Comparison of ENCODE assay signal across 10 cellular contexts in genomic region chr4:122045533-122045932, GRCh38.
DNase-seq lines count a peak whose midpoint lies in the region; ATAC-seq, FAIRE-seq and TF ChIP-seq lines count a peak whose summit lies in the region.
"Had no signal": no experiment of that assay in that cellular context is flagged by ENCODE, and none has a peak within 500 bp of the region (broad histone marks: within the 10 kb centered on the region; RNA-seq: fewer than 3 reads in every experiment).

No MANE protein-coding gene starts in this region.

- H3K9me3 Mint-ChIP-seq in mesothelial cell of epicardium = peaks cover 11% of the 10 kb centered on the region

- H3K9ac ChIP-seq in PC-3 (ENCODE audit: low read length) = no peak overlapping the region

- no peaks in the 10 kb centered on the region for H3K9me2 ChIP-seq in PC-3 (replicated peaks; ENCODE audit: low read length)

- H3K4me1 Mint-ChIP-seq in mesothelial cell of epicardium = peaks cover 4% of the 10 kb centered on the region

- H3K27me3 ChIP-seq in HL-60 (ENCODE audit: insufficient read depth, poor library complexity, severe bottlenecking) (no peaks in the 10 kb centered on the region), PC-3 (ENCODE audit: low read length) (no peaks in the 10 kb centered on the region)
- H3K27me3 ChIP-seq: stomach had no signal

- H3K9me3 ChIP-seq in PC-3 (ENCODE audit: low read length) = no peaks in the 10 kb centered on the region
- H3K9me3 ChIP-seq: stomach had no signal

- H3K4me3 ChIP-seq in HL-60 (replicated peaks; ENCODE audit: insufficient read depth, low read length) = no peak overlapping the region
- H3K4me3 ChIP-seq in PC-3 (ENCODE audit: low read length) = no peak overlapping the region
- H3K4me3 ChIP-seq in fibroblast of pulmonary artery (replicated peaks; ENCODE audit: low read depth, low read length) = no peak overlapping the region
- H3K4me3 ChIP-seq: stomach had no signal

- no peak overlapping the region for H2AFZ ChIP-seq in PC-3 (ENCODE audit: low read length)

- H3K27ac Mint-ChIP-seq in mesothelial cell of epicardium = no peak overlapping the region

- CTCF ChIA-PET in PC-3 (lab: Charles Lee) = no interaction called here

- peaks cover 4% of the 10 kb centered on the region for H3K27me3 Mint-ChIP-seq in mesothelial cell of epicardium (ENCODE audit: low read depth)

- H3K79me2 ChIP-seq in PC-3 (ENCODE audit: low read length) = no peaks in the 10 kb centered on the region

- H3K36me3 Mint-ChIP-seq in mesothelial cell of epicardium = no peaks in the 10 kb centered on the region

- H3K4me2 ChIP-seq in PC-3 (ENCODE audit: low read length) = 0 out of 2 replicates have a peak overlapping the region, but pooled peaks have one; percentile 29

- ATAC-seq in PC-3 (peak; percentile 95), HG03460 (IDR thresholded peaks at IDR 0.05; ENCODE audit: unreplicated experiment) (no peak), HG02623 (IDR thresholded peaks at IDR 0.05; ENCODE audit: unreplicated experiment) (no peak)

- POLR2A ChIA-PET in PC-3 (lab: Charles Lee; ENCODE audit: unreplicated experiment) = no interaction called here

- H3K36me3 ChIP-seq in PC-3 (ENCODE audit: low read depth, low read length) = no peaks in the 10 kb centered on the region
- H3K36me3 ChIP-seq: stomach had no signal

- intact Hi-C loops in PC-3 (cut with micrococcal nuclease) = no loop called here

- TF ChIP-seq CTCF in HL-60 (IDR thresholded peaks at IDR 0.05; ENCODE audit: insufficient read depth, low read length) = no peak
- no peak for TF ChIP-seq CTCF in PC-3 (conservative IDR thresholded peaks at IDR 0.05; ENCODE audit: low read depth, low read length)
- no peak for TF ChIP-seq CTCF in fibroblast of pulmonary artery (IDR thresholded peaks at IDR 0.05; ENCODE audit: low read length, missing control alignments)
- no peak for TF ChIP-seq CTCF in D721Med (IDR thresholded peaks at IDR 0.05; ENCODE audit: insufficient read depth, missing control alignments)
- no peak for TF ChIP-seq CTCF in mesothelial cell of epicardium (IDR thresholded peaks at IDR 0.05; ENCODE audit: unreplicated experiment)

- H3F3A ChIP-seq in PC-3 (ENCODE audit: low read length, unreplicated experiment) = no peaks in the 10 kb centered on the region

- H4K20me1 ChIP-seq in PC-3 (ENCODE audit: low read length) = no peaks in the 10 kb centered on the region

- no TSS peak for BruUV-seq in PC-3 (replicated peaks; lab: Mats Ljungman, UMichigan)

- H3K4me3 Mint-ChIP-seq in mesothelial cell of epicardium = no peak overlapping the region

- no peak overlapping the region for H3K27ac ChIP-seq in HL-60 (replicated peaks)
- no peak overlapping the region for H3K27ac ChIP-seq in PC-3 (ENCODE audit: low read length)
- H3K27ac ChIP-seq: stomach had no signal

- peaks cover 13% of the 10 kb centered on the region for H3K4me1 ChIP-seq in PC-3 (ENCODE audit: insufficient read depth, low read length)
- H3K4me1 ChIP-seq: stomach had no signal

- no peak for FAIRE-seq in D721Med (lab: Jason Lieb, UNC)

- DNase-seq in AG20443 (ENCODE audit: low spot score) = peak; percentile 61
- DNase-seq in HL-60 (ENCODE audit: low read depth in 1 of 2, low spot score in 1 of 2) = peak; percentile 1 to 10
- DNase-seq in PC-3 = peak; percentile 97
- DNase-seq in fibroblast of pulmonary artery (ENCODE audit: low read depth) = peak; percentile 85
- no peak for DNase-seq in D721Med (ENCODE audit: insufficient read length, low spot score)
- DNase-seq in mesothelial cell of epicardium (ENCODE audit: low spot score in 2 of 2, unreplicated experiment in 2 of 2) = no peak
- DNase-seq: activated naive CD4-positive, alpha-beta T cell; stomach had no signal

Comparison
In these comparisons a context has a peak if more than half of its experiments do, and no peak if none do; other contexts are left out.
1. DNase-seq: peak in AG20443 (single experiment), HL-60 (2 of 2), PC-3 (single experiment) and fibroblast of pulmonary artery (single experiment); none in D721Med (single experiment) and mesothelial cell of epicardium (0 of 2).